35 cellular contexts compared by ENCODE assay signal in genomic region chr18:48044944-48045343, GRCh38.
"Had no signal": no experiment of that assay in that cellular context is flagged by ENCODE, and none has a peak within 500 bp of the region (broad histone marks: within the 10 kb centered on the region; RNA-seq: fewer than 3 reads in every experiment).

No MANE protein-coding gene starts in this region.

- H3K4me1 Mint-ChIP-seq: activated B cell treated with CpG ODN at 0.5 μM for 24 hours; activated CD4-positive, alpha-beta T cell treated with anti-CD3 and anti-CD28 coated beads, Interleukin-2, amount 10 ng/mL, durations not matched to agents 24 days and 14 days; activated naive CD8-positive, alpha-beta T cell treated with anti-CD3 and anti-CD28 coated beads for 36 hours; activated T-helper 17 cell treated with anti-CD3 and anti-CD28 coated beads, Interleukin-2, amount 50 U/mL, for 72 hours had no signal

- H3K4me3 Mint-ChIP-seq: activated B cell treated with CpG ODN at 0.5 μM for 24 hours; activated CD4-positive, alpha-beta memory T cell treated with anti-CD3 and anti-CD28 coated beads for 36 hours; activated CD4-positive, alpha-beta T cell treated with anti-CD3 and anti-CD28 coated beads, Interleukin-2, amount 10 ng/mL, durations not matched to agents 24 days and 14 days; activated CD8-positive, alpha-beta T cell treated with anti-CD3 and anti-CD28 coated beads for 36 hours; activated naive CD4-positive, alpha-beta T cell treated with anti-CD3 and anti-CD28 coated beads for 36 hours; activated naive CD8-positive, alpha-beta T cell treated with anti-CD3 and anti-CD28 coated beads for 36 hours; activated T-cell treated with anti-CD3 and anti-CD28 coated beads, Interleukin-2, amount 50 U/mL, for 4 hours; activated T-cell treated with anti-CD3 and anti-CD28 coated beads, Interleukin-2, amount 50 U/mL, for 72 hours; activated T-helper 1 cell treated with anti-CD3 and anti-CD28 coated beads, Interleukin-12 subunit alpha, Interleukin-12 subunit beta, Interleukin-2, Interleukin-4 antibody, amounts not matched to agents 30 ng/mL and 10 ng/mL and 1 ng/mL, durations not matched to agents 14 hours and 24 hours and 36 hours; activated T-helper 17 cell treated with anti-CD3 and anti-CD28 coated beads, Interleukin-2, amount 50 U/mL, for 72 hours; T-helper 1 cell treated with Interleukin-12 subunit alpha and Interleukin-12 subunit beta and Interleukin-4 antibody, amounts not matched to agents 30 μg/mL and 1 μg/mL, for 36 hours; T-helper 2 cell treated with Interferon-gamma antibody and Interleukin-4, amounts not matched to agents 5 μg/mL and 100 μg/mL, for 36 hours had no signal

- H3K36me3 Mint-ChIP-seq: activated CD4-positive, alpha-beta memory T cell treated with anti-CD3 and anti-CD28 coated beads for 36 hours; activated naive CD8-positive, alpha-beta T cell treated with anti-CD3 and anti-CD28 coated beads for 36 hours had no signal

- H3K4me1 ChIP-seq: adrenal gland, body of pancreas, breast epithelium had no signal

- H3K27me3 Mint-ChIP-seq: activated CD4-positive, alpha-beta memory T cell treated with anti-CD3 and anti-CD28 coated beads for 36 hours had no signal

- H3K27me3 ChIP-seq: adrenal gland, body of pancreas, breast epithelium had no signal

- H3K9me3 ChIP-seq: adrenal gland had no signal

- H3K27ac ChIP-seq: adrenal gland, body of pancreas, brain microvascular endothelial cell, breast epithelium, VCaP had no signal

- H3K27ac Mint-ChIP-seq: activated B cell treated with CpG ODN at 0.5 μM for 24 hours; activated CD4-positive, alpha-beta memory T cell treated with anti-CD3 and anti-CD28 coated beads for 36 hours; activated CD4-positive, alpha-beta T cell treated with anti-CD3 and anti-CD28 coated beads, Interleukin-2, amount 10 ng/mL, durations not matched to agents 24 days and 14 days; activated CD8-positive, alpha-beta T cell treated with anti-CD3 and anti-CD28 coated beads for 36 hours; activated naive CD4-positive, alpha-beta T cell treated with anti-CD3 and anti-CD28 coated beads for 36 hours; activated naive CD4-positive, alpha-beta T cell treated with anti-CD3 and anti-CD28 coated beads, Interleukin-2, amount 50 U/mL, for 72 hours; activated naive CD8-positive, alpha-beta T cell treated with anti-CD3 and anti-CD28 coated beads for 36 hours; activated T-cell treated with anti-CD3 and anti-CD28 coated beads, Interleukin-2, amount 50 U/mL, for 72 hours; activated T-helper 1 cell treated with anti-CD3 and anti-CD28 coated beads, Interleukin-12 subunit alpha, Interleukin-12 subunit beta, Interleukin-2, Interleukin-4 antibody, amounts not matched to agents 30 ng/mL and 10 ng/mL and 1 ng/mL, durations not matched to agents 14 hours and 24 hours and 36 hours; activated T-helper 17 cell treated with anti-CD3 and anti-CD28 coated beads, Interleukin-2, amount 50 U/mL, for 72 hours; T-helper 1 cell treated with Interleukin-12 subunit alpha and Interleukin-12 subunit beta and Interleukin-4 antibody, amounts not matched to agents 30 μg/mL and 1 μg/mL, for 36 hours; T-helper 2 cell treated with Interferon-gamma antibody and Interleukin-4, amounts not matched to agents 5 μg/mL and 100 μg/mL, for 36 hours had no signal

- H3K9me3 Mint-ChIP-seq: activated CD4-positive, alpha-beta T cell treated with anti-CD3 and anti-CD28 coated beads, Interleukin-2, amount 10 ng/mL, durations not matched to agents 24 days and 14 days; activated CD8-positive, alpha-beta T cell treated with anti-CD3 and anti-CD28 coated beads for 36 hours had no signal

- DNase-seq: activated B cell treated with CpG ODN at 0.5 μM for 24 hours; activated CD4-positive, alpha-beta memory T cell treated with anti-CD3 and anti-CD28 coated beads for 36 hours; activated CD4-positive, alpha-beta T cell treated with anti-CD3 and anti-CD28 coated beads for 4 hours; activated CD4-positive, alpha-beta T cell treated with anti-CD3 and anti-CD28 coated beads, Interleukin-2, amount 10 ng/mL, durations not matched to agents 24 days and 14 days; activated CD4-positive, alpha-beta T cell treated with anti-CD3 and anti-CD28 coated beads, Interleukin-2, amount 50 U/mL, for 1 hour; activated CD4-positive, alpha-beta T cell treated with anti-CD3 and anti-CD28 coated beads, Interleukin-2, amount 50 U/mL, for 4 hours; activated CD4-positive, CD25-positive, alpha-beta regulatory T cell treated with anti-CD3 and anti-CD28 coated beads, Interleukin-2, amount 50 U/mL, for 72 hours; activated CD8-positive, alpha-beta memory T cell treated with anti-CD3 and anti-CD28 coated beads, Interleukin-2, amount 50 U/mL, for 4 hours; activated CD8-positive, alpha-beta T cell treated with anti-CD3 and anti-CD28 coated beads for 36 hours; activated effector memory CD4-positive, alpha-beta T cell treated with anti-CD3 and anti-CD28 coated beads, Interleukin-2, amount 50 U/mL, for 16 hours; activated gamma-delta T cell treated with Interleukin-2 at 50 U/mL for 16 hours; activated naive CD4-positive, alpha-beta T cell; activated naive CD4-positive, alpha-beta T cell treated with anti-CD3 and anti-CD28 coated beads for 36 hours; activated naive CD4-positive, alpha-beta T cell treated with anti-CD3 and anti-CD28 coated beads, Interleukin-2, amount 50 U/mL, for 16 hours; activated naive CD8-positive, alpha-beta T cell treated with anti-CD3 and anti-CD28 coated beads for 36 hours; activated T-cell treated with anti-CD3 and anti-CD28 coated beads for 4 hours; activated T-cell treated with anti-CD3 and anti-CD28 coated beads, Interleukin-2, amount 50 U/mL, for 1 hour; activated T-cell treated with anti-CD3 and anti-CD28 coated beads, Interleukin-2, amount 50 U/mL, for 4 hours; activated T-cell treated with anti-CD3 and anti-CD28 coated beads, Interleukin-2, amount 50 U/mL, for 72 hours; adrenal gland; amniotic stem cell; body of pancreas; brain microvascular endothelial cell; central memory CD4-positive, alpha-beta T cell; SW 1271; T-helper 1 cell; T-helper 2 cell; T-helper 9 cell had no signal

- H3K36me3 ChIP-seq: adrenal gland, brain microvascular endothelial cell, breast epithelium had no signal

- H3K4me3 ChIP-seq: adrenal gland, body of pancreas, breast epithelium had no signal
